3 cellular contexts compared by ENCODE assay signal in the genomic region with DNA sequence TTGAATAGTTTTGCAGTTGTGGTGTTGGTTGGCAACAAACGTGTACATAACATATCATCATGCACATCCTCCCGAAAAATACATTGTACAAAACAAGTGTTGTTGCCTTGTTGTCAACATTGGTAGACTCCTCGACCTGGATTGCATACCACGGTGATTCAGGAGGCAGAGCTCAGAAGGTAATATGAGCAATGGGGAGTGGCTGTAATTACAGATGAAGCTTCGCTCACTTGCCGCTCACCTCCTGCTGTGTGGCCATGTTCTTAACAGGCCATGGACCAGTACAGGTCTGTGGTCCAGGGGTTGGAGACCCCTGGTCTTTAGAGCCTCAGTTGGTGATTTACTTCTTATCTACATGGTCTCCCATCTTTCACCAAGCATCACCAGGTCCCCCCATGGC.
"Had no signal": no experiment of that assay in that cellular context is flagged by ENCODE, and none has a peak within 500 bp of the region (broad histone marks: within the 10 kb centered on the region; RNA-seq: fewer than 3 reads in every experiment).

No MANE protein-coding gene starts in this region.

- DNase-seq: GDM1, GF-D8 had no signal

- H3K4me3 ChIP-seq: GM12878 had no signal

- ATAC-seq: GM12878 had no signal
